In genomic region chr6:99119109-99120031, GRCh38 we compare ENCODE assay signal across 10 cellular contexts.
DNase-seq lines count a peak whose midpoint lies in the region; ATAC-seq lines count a peak whose summit lies in the region.
"Had no signal": no experiment of that assay in that cellular context is flagged by ENCODE, and none has a peak within 500 bp of the region (broad histone marks: within the 10 kb centered on the region; RNA-seq: fewer than 3 reads in every experiment).

No MANE protein-coding gene starts in this region.

- H3K27me3 Mint-ChIP-seq in activated CD4-positive, alpha-beta T cell treated with anti-CD3 and anti-CD28 coated beads for 36 hours, result peaks cover 19% of the 10 kb centered on the region
- peaks cover 13% of the 10 kb centered on the region for H3K27me3 Mint-ChIP-seq in memory B cell
- peaks cover 15% of the 10 kb centered on the region for H3K27me3 Mint-ChIP-seq in activated CD4-positive, alpha-beta memory T cell treated with anti-CD3 and anti-CD28 coated beads, Interleukin-2, amount 10 ng/mL, durations not matched to agents 7 days and 5 days

- H3K9me3 Mint-ChIP-seq in activated CD4-positive, alpha-beta T cell treated with anti-CD3 and anti-CD28 coated beads for 36 hours (ENCODE audit: low read depth), result no peaks in the 10 kb centered on the region
- no peaks in the 10 kb centered on the region for H3K9me3 Mint-ChIP-seq in memory B cell
- H3K9me3 Mint-ChIP-seq in activated CD4-positive, alpha-beta memory T cell treated with anti-CD3 and anti-CD28 coated beads, Interleukin-2, amount 10 ng/mL, durations not matched to agents 7 days and 5 days, result no peaks in the 10 kb centered on the region
- H3K9me3 Mint-ChIP-seq: CD8-positive, alpha-beta memory T cell; stimulated activated naive CD8-positive, alpha-beta T cell treated with anti-CD3 and anti-CD28 coated beads, Interleukin-15, Interleukin-2, amounts not matched to agents 100 ng/mL and 50 ng/mL, for 24 hours had no signal

- intact Hi-C loops in activated CD4-positive, alpha-beta T cell treated with anti-CD3 and anti-CD28 coated beads for 36 hours (cut with DNase I, micrococcal nuclease), result loop anchor here (1.0 to 10.0 kb wide), 4 partner anchors 272 to 1622 kb away; no protein-coding TSS in a partner anchor

- POLR2A ChIA-PET in activated CD4-positive, alpha-beta T cell treated with anti-CD3 and anti-CD28 coated beads for 36 hours (lab: Charles Lee), result no interaction called here
- POLR2A ChIA-PET in activated CD4-positive, alpha-beta memory T cell treated with anti-CD3 and anti-CD28 coated beads, Interleukin-2, amount 10 ng/mL, durations not matched to agents 7 days and 5 days (lab: Charles Lee), result no interaction called here

- peaks cover 2% of the 10 kb centered on the region for H3K4me1 Mint-ChIP-seq in activated CD4-positive, alpha-beta T cell treated with anti-CD3 and anti-CD28 coated beads for 36 hours
- H3K4me1 Mint-ChIP-seq in memory B cell, result no peaks in the 10 kb centered on the region
- H3K4me1 Mint-ChIP-seq in activated CD4-positive, alpha-beta memory T cell treated with anti-CD3 and anti-CD28 coated beads, Interleukin-2, amount 10 ng/mL, durations not matched to agents 7 days and 5 days, result no peaks in the 10 kb centered on the region
- H3K4me1 Mint-ChIP-seq: CD8-positive, alpha-beta memory T cell had no signal

- H3K4me3 Mint-ChIP-seq in activated CD4-positive, alpha-beta T cell treated with anti-CD3 and anti-CD28 coated beads for 36 hours, result no peak overlapping the region
- H3K4me3 Mint-ChIP-seq in memory B cell, result no peak overlapping the region
- H3K4me3 Mint-ChIP-seq in activated CD4-positive, alpha-beta memory T cell treated with anti-CD3 and anti-CD28 coated beads, Interleukin-2, amount 10 ng/mL, durations not matched to agents 7 days and 5 days, result no peak overlapping the region
- H3K4me3 Mint-ChIP-seq: CD8-positive, alpha-beta memory T cell; stimulated activated naive CD8-positive, alpha-beta T cell treated with anti-CD3 and anti-CD28 coated beads, Interleukin-15, Interleukin-2, amounts not matched to agents 100 ng/mL and 50 ng/mL, for 24 hours had no signal

- CTCF ChIA-PET in activated CD4-positive, alpha-beta T cell treated with anti-CD3 and anti-CD28 coated beads for 36 hours (lab: Charles Lee), result interaction anchor here (0.6 to 1.8 kb wide), 20 partner anchors 8 to 1679 kb away, joined by 3 to 6 read pairs (median 3); no protein-coding TSS in a partner anchor
- CTCF ChIA-PET in activated CD4-positive, alpha-beta memory T cell treated with anti-CD3 and anti-CD28 coated beads, Interleukin-2, amount 10 ng/mL, durations not matched to agents 7 days and 5 days (lab: Charles Lee), result interaction anchor here (0.6 to 1.4 kb wide), 9 partner anchors 9 to 1622 kb away, joined by 3 to 8 read pairs (median 3); no protein-coding TSS in a partner anchor

- DNase-seq in activated CD4-positive, alpha-beta T cell treated with anti-CD3 and anti-CD28 coated beads for 36 hours, result peak; percentile 35
- no peak for DNase-seq in activated CD4-positive, alpha-beta T cell treated with anti-CD3 and anti-CD28 coated beads for 1 hour
- DNase-seq in LoVo (ENCODE audit: low spot score) (peak; percentile 41), RKO (ENCODE audit: low spot score) (peak; percentile 62), dedifferentiated amniotic fluid mesenchymal stem cell (ENCODE audit: extremely low spot score) (peak; percentile 58), memory B cell (ENCODE audit: low spot score in 2 of 2) (peak; percentile 15 to 28)
- no peak for DNase-seq in activated CD4-positive, alpha-beta memory T cell treated with anti-CD3 and anti-CD28 coated beads, Interleukin-2, amount 10 ng/mL, durations not matched to agents 7 days and 5 days

- H3K27ac Mint-ChIP-seq in activated CD4-positive, alpha-beta T cell treated with anti-CD3 and anti-CD28 coated beads for 36 hours, result no peak overlapping the region
- H3K27ac Mint-ChIP-seq in memory B cell, result no peak overlapping the region
- H3K27ac Mint-ChIP-seq in activated CD4-positive, alpha-beta memory T cell treated with anti-CD3 and anti-CD28 coated beads, Interleukin-2, amount 10 ng/mL, durations not matched to agents 7 days and 5 days, result no peak overlapping the region
- H3K27ac Mint-ChIP-seq: CD8-positive, alpha-beta memory T cell; stimulated activated naive CD8-positive, alpha-beta T cell treated with anti-CD3 and anti-CD28 coated beads, Interleukin-15, Interleukin-2, amounts not matched to agents 100 ng/mL and 50 ng/mL, for 24 hours had no signal

- no peaks in the 10 kb centered on the region for H3K36me3 Mint-ChIP-seq in activated CD4-positive, alpha-beta T cell treated with anti-CD3 and anti-CD28 coated beads for 36 hours (ENCODE audit: low read depth)
- H3K36me3 Mint-ChIP-seq in memory B cell, result no peaks in the 10 kb centered on the region
- H3K36me3 Mint-ChIP-seq in activated CD4-positive, alpha-beta memory T cell treated with anti-CD3 and anti-CD28 coated beads, Interleukin-2, amount 10 ng/mL, durations not matched to agents 7 days and 5 days (ENCODE audit: low read depth), result no peaks in the 10 kb centered on the region
- H3K36me3 Mint-ChIP-seq: CD8-positive, alpha-beta memory T cell had no signal

- peak; percentile 53 for ATAC-seq in activated CD4-positive, alpha-beta T cell treated with anti-CD3 and anti-CD28 coated beads for 36 hours
- peak; percentile 73 for ATAC-seq in GM21619 (IDR thresholded peaks at IDR 0.05; ENCODE audit: unreplicated experiment)
- ATAC-seq in memory B cell (ENCODE audit: low read depth), result no peak

Comparison
In these comparisons a context has a peak if more than half of its experiments do, and no peak if none do; other contexts are left out.
1. DNase-seq: peak in activated CD4-positive, alpha-beta T cell treated with anti-CD3 and anti-CD28 coated beads for 36 hours (single experiment), LoVo (single experiment), RKO (single experiment), dedifferentiated amniotic fluid mesenchymal stem cell (single experiment) and memory B cell (2 of 2); none in activated CD4-positive, alpha-beta T cell treated with anti-CD3 and anti-CD28 coated beads for 1 hour (single experiment) and activated CD4-positive, alpha-beta memory T cell treated with anti-CD3 and anti-CD28 coated beads, Interleukin-2, amount 10 ng/mL, durations not matched to agents 7 days and 5 days (single experiment).